In genomic region chr18:27847412-27847811, GRCh38 we compare ENCODE assay signal across 17 cellular contexts.
"Had no signal": no experiment of that assay in that cellular context is flagged by ENCODE, and none has a peak within 500 bp of the region (broad histone marks: within the 10 kb centered on the region; RNA-seq: fewer than 3 reads in every experiment).

No MANE protein-coding gene starts in this region.

- H3K4me3 ChIP-seq: suprapubic skin, upper lobe of left lung had no signal

- H3K4me1 ChIP-seq: suprapubic skin, upper lobe of left lung had no signal

- H3K36me3 Mint-ChIP-seq: activated CD8-positive, alpha-beta memory T cell treated with anti-CD3 and anti-CD28 coated beads, Interleukin-2, amount 10 ng/mL, durations not matched to agents 7 days and 5 days; activated naive CD8-positive, alpha-beta T cell; brain had no signal

- DNase-seq: activated CD4-positive, alpha-beta T cell treated with anti-CD3 and anti-CD28 coated beads, Interleukin-2, amount 50 U/mL, for 4 hours; activated CD4-positive, CD25-positive, alpha-beta regulatory T cell treated with anti-CD3 and anti-CD28 coated beads, Interleukin-2, amount 50 U/mL, for 72 hours; activated CD8-positive, alpha-beta memory T cell treated with anti-CD3 and anti-CD28 coated beads, Interleukin-2, amount 10 ng/mL, durations not matched to agents 7 days and 5 days; activated gamma-delta T cell; activated T-cell treated with anti-CD3 and anti-CD28 coated beads, Interleukin-2, amount 50 U/mL, for 4 hours; amygdala; effector memory CD4-positive, alpha-beta T cell; hypothalamus; mammary epithelial cell; stimulated activated CD4-positive, alpha-beta T cell treated with anti-CD3 and anti-CD28 coated beads, Interleukin-2, amount 100 ng/mL, for 48 hours; stimulated activated naive CD8-positive, alpha-beta T cell treated with anti-CD3 and anti-CD28 coated beads, Interleukin-15, Interleukin-2, amounts not matched to agents 100 U/mL and 50 U/mL, for 24 hours; upper lobe of left lung had no signal

- H3K36me3 ChIP-seq: suprapubic skin, upper lobe of left lung had no signal

- H3K27ac Mint-ChIP-seq: activated CD8-positive, alpha-beta memory T cell treated with anti-CD3 and anti-CD28 coated beads, Interleukin-2, amount 10 ng/mL, durations not matched to agents 7 days and 5 days; activated naive CD8-positive, alpha-beta T cell; brain had no signal

- H3K9me3 ChIP-seq: suprapubic skin, upper lobe of left lung had no signal

- H3K4me1 Mint-ChIP-seq: activated CD8-positive, alpha-beta memory T cell treated with anti-CD3 and anti-CD28 coated beads, Interleukin-2, amount 10 ng/mL, durations not matched to agents 7 days and 5 days; brain; nephron had no signal

- H3K4me3 Mint-ChIP-seq: activated CD8-positive, alpha-beta memory T cell treated with anti-CD3 and anti-CD28 coated beads, Interleukin-2, amount 10 ng/mL, durations not matched to agents 7 days and 5 days; activated naive CD8-positive, alpha-beta T cell; activated T-cell treated with anti-CD3 and anti-CD28 coated beads, Interleukin-2, amount 50 U/mL, for 4 hours; brain; nephron had no signal

- H3K27me3 ChIP-seq: suprapubic skin, upper lobe of left lung had no signal

- H3K27me3 Mint-ChIP-seq: activated CD8-positive, alpha-beta memory T cell treated with anti-CD3 and anti-CD28 coated beads, Interleukin-2, amount 10 ng/mL, durations not matched to agents 7 days and 5 days; activated naive CD8-positive, alpha-beta T cell; brain had no signal

- ATAC-seq: activated CD8-positive, alpha-beta memory T cell treated with anti-CD3 and anti-CD28 coated beads, Interleukin-2, amount 10 ng/mL, durations not matched to agents 7 days and 5 days; activated T-cell treated with anti-CD3 and anti-CD28 coated beads, Interleukin-2, amount 50 U/mL, for 4 hours; stimulated activated naive CD8-positive, alpha-beta T cell treated with anti-CD3 and anti-CD28 coated beads, Interleukin-15, Interleukin-2, amounts not matched to agents 100 U/mL and 50 U/mL, for 24 hours had no signal

- H3K27ac ChIP-seq: epithelial cell of prostate, suprapubic skin, upper lobe of left lung had no signal
